1 cellular context compared by ENCODE assay signal in genomic region chr16:13909872-13910303, GRCh38.
A peak's percentile ranks its signal among the peaks of the same experiment; 100 is the strongest.
TF ChIP-seq lines count a peak whose summit lies in the region.

No MANE protein-coding gene starts in this region.

TF ChIP-seq in liver, 16 proteins besides CTCF, POLR2A, EP300 and RAD21 (continued from another document):
- TF ChIP-seq REST (IDR thresholded peaks at IDR 0.05) (peak; percentile 57), GABPA (IDR thresholded peaks at IDR 0.05 in 1 of 2, conservative IDR thresholded peaks at IDR 0.05 in 1 of 2) (peak in 1 of 2 donors; percentile 50), YY1 (IDR thresholded peaks at IDR 0.05) (peak; percentile 89), JUND (IDR thresholded peaks at IDR 0.05) (peak; percentile 94)
- TF ChIP-seq, protein P1, sequence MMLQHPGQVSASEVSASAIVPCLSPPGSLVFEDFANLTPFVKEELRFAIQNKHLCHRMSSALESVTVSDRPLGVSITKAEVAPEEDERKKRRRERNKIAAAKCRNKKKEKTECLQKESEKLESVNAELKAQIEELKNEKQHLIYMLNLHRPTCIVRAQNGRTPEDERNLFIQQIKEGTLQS (IDR thresholded peaks at IDR 0.05): peak; percentile 71
- TF ChIP-seq, protein P2, sequence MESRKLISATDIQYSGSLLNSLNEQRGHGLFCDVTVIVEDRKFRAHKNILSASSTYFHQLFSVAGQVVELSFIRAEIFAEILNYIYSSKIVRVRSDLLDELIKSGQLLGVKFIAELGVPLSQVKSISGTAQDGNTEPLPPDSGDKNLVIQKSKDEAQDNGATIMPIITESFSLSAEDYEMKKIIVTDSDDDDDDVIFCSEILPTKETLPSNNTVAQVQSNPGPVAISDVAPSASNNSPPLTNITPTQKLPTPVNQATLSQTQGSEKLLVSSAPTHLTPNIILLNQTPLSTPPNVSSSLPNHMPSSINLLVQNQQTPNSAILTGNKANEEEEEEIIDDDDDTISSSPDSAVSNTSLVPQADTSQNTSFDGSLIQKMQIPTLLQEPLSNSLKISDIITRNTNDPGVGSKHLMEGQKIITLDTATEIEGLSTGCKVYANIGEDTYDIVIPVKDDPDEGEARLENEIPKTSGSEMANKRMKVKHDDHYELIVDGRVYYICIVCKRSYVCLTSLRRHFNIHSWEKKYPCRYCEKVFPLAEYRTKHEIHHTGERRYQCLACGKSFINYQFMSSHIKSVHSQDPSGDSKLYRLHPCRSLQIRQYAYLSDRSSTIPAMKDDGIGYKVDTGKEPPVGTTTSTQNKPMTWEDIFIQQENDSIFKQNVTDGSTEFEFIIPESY (IDR thresholded peaks at IDR 0.05): peak; percentile 81
